ENCODE assay signal across 8 cellular contexts in the genomic region with DNA sequence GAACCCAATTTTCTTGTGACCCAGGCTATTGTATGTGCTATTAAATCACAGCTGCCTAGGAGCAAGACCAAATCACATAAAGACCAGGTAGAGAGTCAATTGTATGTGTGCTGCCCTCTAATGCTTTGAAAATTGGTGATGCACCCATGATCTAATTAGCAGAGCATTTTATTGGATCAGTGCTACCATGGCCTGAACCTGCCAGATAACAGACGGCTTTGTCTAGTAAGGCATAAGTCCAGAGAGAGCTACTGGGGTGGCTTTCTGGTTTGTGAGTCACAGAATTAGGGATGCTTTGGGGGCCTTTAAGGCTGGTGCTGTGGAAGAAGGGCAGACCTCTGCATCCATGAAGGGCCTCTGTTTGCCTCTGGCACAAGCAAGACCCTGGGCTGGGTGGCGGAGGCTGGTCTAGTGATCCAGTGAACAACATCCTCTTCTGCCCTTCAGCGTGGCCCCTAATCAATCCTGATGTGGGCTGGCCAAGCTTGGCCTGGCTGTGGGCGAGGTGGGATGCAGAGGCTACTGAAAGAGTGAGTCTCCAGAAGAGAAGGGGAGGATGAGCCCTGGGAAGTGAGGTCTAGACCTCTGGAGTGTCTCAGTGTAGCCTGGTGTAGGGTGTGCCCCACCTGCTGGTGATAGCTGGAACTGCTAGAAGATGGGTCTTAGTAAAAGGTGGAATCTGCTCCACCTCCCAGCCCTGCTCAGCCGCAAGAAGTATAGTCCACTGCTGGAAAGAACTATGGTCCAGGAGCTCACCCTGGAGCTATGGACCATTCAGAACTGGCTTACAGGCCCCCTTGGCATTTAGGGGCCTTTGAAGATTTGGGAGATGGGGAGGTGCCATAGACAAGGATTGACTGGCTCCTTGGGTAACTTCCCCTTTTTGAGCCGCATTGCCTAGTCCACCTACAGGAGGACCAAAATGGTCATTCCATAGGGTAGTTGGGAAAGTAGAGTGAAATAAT. TPM values are rescaled to one million over a fixed set of nuclear protein-coding genes. Genes with fewer than 3 reads are reported as not detected.
DNase-seq lines count a peak whose midpoint lies in the region; ATAC-seq, FAIRE-seq and TF ChIP-seq lines count a peak whose summit lies in the region.

No MANE protein-coding gene starts in this region.

- in situ Hi-C loops in GM23248 (cut with MboI) = loop anchor here (10.0 kb wide), 1 partner anchor 235 kb away; no protein-coding TSS in a partner anchor

- H3K4me2 ChIP-seq in GM23248 (ENCODE audit: unreplicated experiment) = no peak overlapping the region

- no peaks in the 10 kb centered on the region for H3K79me2 ChIP-seq in GM23248 (ENCODE audit: insufficient read depth)

- no peak for ATAC-seq in GM21786 (IDR thresholded peaks at IDR 0.05; ENCODE audit: unreplicated experiment)

- no peaks in the 10 kb centered on the region for H4K20me1 ChIP-seq in GM23248 (ENCODE audit: insufficient read depth)

- H3F3A ChIP-seq in GM23248 (ENCODE audit: insufficient read depth) = no peaks in the 10 kb centered on the region

- H3K36me3 ChIP-seq in GM23248 (ENCODE audit: low read depth) (no peaks in the 10 kb centered on the region), kidney (ENCODE audit: control insufficient read depth in 1 of 2, insufficient read depth in 2 of 2, low read length in 2 of 2) (peaks cover 29 to 64% of the 10 kb centered on the region in 2 donors)

- DNase-seq in AG08395 (ENCODE audit: low spot score) (peak; percentile 91), GM23248 (peak; percentile 71), NCI-H2227 treated with DMSO at 0.1 percent for 48 hours (lab: John Stamatoyannopoulos, UW) (peak; percentile 85), caudate nucleus (lab: John Stamatoyannopoulos, UW) (peak in 57 of 61 donors; percentile 10 to 93 (median 56)), kidney (peak; percentile 48)
- DNase-seq in activated CD4-positive, CD25-positive, alpha-beta regulatory T cell (lab: John Stamatoyannopoulos, UW) = peak; percentile 40 to 74 (median 55)
- peak; percentile 70 to 74 for DNase-seq in stimulated activated CD4-positive, alpha-beta T cell treated with anti-CD3 and anti-CD28 coated beads, Interleukin-1b, Interleukin-23, amount 100 ng/mL, for 4 hours (ENCODE audit: low read depth in 2 of 2)

- H3K27ac ChIP-seq in GM23248 (no peak overlapping the region), caudate nucleus (ENCODE audit: low read depth, low read length) (no peak overlapping the region), kidney (ENCODE audit: low read depth in 2 of 2, low read length in 2 of 2) (no peak overlapping the region)

- H3K9me2 ChIP-seq in GM23248 (ENCODE audit: insufficient read depth) = no peaks in the 10 kb centered on the region

- no peak overlapping the region for H3K4me3 ChIP-seq in GM23248
- H3K4me3 ChIP-seq in kidney (ENCODE audit: low read length in 2 of 2) = no peak overlapping the region

- TF ChIP-seq CTCF in kidney (IDR thresholded peaks at IDR 0.05; ENCODE audit: borderline replicate concordance, extremely low read depth, insufficient read depth) = peak; percentile 88

- 57 to 60% methylated on average over 6 of the region's 6 CpGs for WGBS in GM23248 (ENCODE audit: low coverage in 1 of 2, low lambda C conversion rate in 2 of 2, missing lambda C conversion rate in 2 of 2), 2 experiments

- intact Hi-C loops in kidney (cut with DNase I) = no loop called here

- H3K9me3 ChIP-seq in GM23248 (ENCODE audit: low read depth) (no peaks in the 10 kb centered on the region), kidney (ENCODE audit: control insufficient read depth in 1 of 2, low read length in 2 of 2) (no peaks in the 10 kb centered on the region)

- no peaks in the 10 kb centered on the region for H3K27me3 ChIP-seq in GM23248 (replicated peaks; ENCODE audit: insufficient read depth)

- no peaks in the 10 kb centered on the region for H3K4me1 ChIP-seq in GM23248 (ENCODE audit: insufficient read depth)
- no peaks in the 10 kb centered on the region for H3K4me1 ChIP-seq in kidney (ENCODE audit: control insufficient read depth in 1 of 2, insufficient read depth in 1 of 2, low read depth in 1 of 2, low read length in 2 of 2)

- FAIRE-seq in kidney (lab: Jason Lieb, UNC) = no peak

- no peak overlapping the region for H2AFZ ChIP-seq in GM23248

- no peak overlapping the region for H3K9ac ChIP-seq in GM23248
- no peak overlapping the region for H3K9ac ChIP-seq in kidney (ENCODE audit: low read length in 2 of 2)

RNA-seq across cellular contexts. Expression of a gene that starts 36.7 kb away (rescaled TPM):
- 31.0 and 34.3 TPM in 2 replicates for total RNA-seq in GM23248 (2014; rRNA removed; shearing (Covaris generic))
- polyA plus RNA-seq in GM23248 (2016; fragmentation: Nextera tagmentation; extraction: Ambion mirVana) (35.4 and 36.9 TPM in 2 replicates), kidney (ENCODE audit: insufficient read depth, low read depth, low replicate concordance) (29.7 TPM)
- total RNA-seq in kidney = 27.8 TPM

RNA-seq across cellular contexts. Expression of a gene that starts 45.0 kb away (rescaled TPM):
- 16.2 and 19.2 TPM in 2 replicates for total RNA-seq in GM23248 (2014; rRNA removed; shearing (Covaris generic))
- polyA plus RNA-seq in GM23248 (2016; fragmentation: Nextera tagmentation; extraction: Ambion mirVana) (15.4 and 17.0 TPM in 2 replicates), kidney (ENCODE audit: insufficient read depth, low read depth, low replicate concordance) (53.2 TPM)
- 230 TPM for total RNA-seq in kidney

Comparison
In these comparisons a context has a peak if more than half of its experiments do, and no peak if none do; other contexts are left out.
1. RNA of a gene that starts 45.0 kb away (total RNA-seq): 230 TPM in kidney (single experiment); 16.2 to 19.2 TPM in GM23248; every median in the first group is over 10 times any median in the second.
2. Peak in every context shown above with its lines, with median percentiles within 50 percentile points of each other: DNase-seq.